Comparison of ENCODE assay signal across 8 cellular contexts in the genomic region with DNA sequence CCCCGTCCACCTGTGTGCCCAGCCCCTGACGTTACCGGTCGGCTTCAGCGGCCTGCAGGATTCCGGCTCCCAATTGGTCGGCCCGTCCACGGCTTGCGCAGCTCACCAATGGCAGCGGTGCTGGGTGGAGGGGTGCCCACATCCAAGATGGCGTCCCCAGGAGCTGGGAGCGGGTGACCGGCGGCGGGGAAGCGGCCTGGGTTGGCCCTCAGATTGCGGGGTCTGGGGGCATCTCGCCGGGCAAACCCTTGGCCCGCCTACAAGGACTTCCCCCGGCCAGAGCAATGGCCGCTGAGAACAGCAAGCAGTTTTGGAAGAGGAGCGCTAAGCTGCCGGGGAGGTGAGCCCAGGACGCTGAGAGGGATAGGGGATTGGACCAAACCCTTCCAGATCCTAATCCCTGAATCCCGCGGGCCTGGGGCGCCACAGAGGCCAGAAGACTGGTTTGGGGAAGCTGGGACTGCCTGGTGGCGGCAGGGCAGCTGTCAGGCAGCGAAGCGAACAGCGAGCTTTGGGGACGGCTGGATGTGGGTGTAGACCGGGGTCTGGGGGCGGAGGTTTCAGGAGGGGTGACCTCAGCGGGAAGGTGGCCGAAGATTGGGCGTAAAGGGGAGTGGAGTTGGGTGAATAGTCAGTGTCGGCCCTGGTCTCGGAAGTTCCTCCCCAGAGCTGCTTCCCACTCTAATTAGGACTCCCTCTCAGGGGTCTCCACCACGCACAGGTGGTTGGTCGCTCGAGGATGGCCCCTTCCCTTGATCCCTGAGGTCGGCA. TPM values are rescaled to one million over a fixed set of nuclear protein-coding genes. Genes with fewer than 3 reads are reported as not detected.
DNase-seq lines count a peak whose midpoint lies in the region; ATAC-seq, FAIRE-seq and TF ChIP-seq lines count a peak whose summit lies in the region.

Gene TBC1D22B (plus strand): TSS at position 139 of the 771 bp plus-strand sequence. CDS start 146 bp downstream, at position 285.
Gene TMEM217 (minus strand): TSS at position 511 of the 771 bp plus-strand sequence. CDS start 39,114 bp downstream, outside the sequence.

- TF ChIP-seq CTCF in astrocyte (IDR thresholded peaks at IDR 0.05; ENCODE audit: insufficient read depth, low read depth, low read length) (no peak), vagina (IDR thresholded peaks at IDR 0.05) (no peak)

- no peaks in the 10 kb centered on the region for H3K9me3 Mint-ChIP-seq in astrocyte (ENCODE audit: unreplicated experiment)

- H3K27me3 Mint-ChIP-seq in astrocyte (ENCODE audit: low read depth, unreplicated experiment): no peaks in the 10 kb centered on the region

- ATAC-seq in HG02973 (IDR thresholded peaks at IDR 0.05; ENCODE audit: unreplicated experiment) (peak; percentile 94), right cardiac atrium (peak; percentile 100)

- intact Hi-C loops in right cardiac atrium (cut with DNase I): no loop called here
- intact Hi-C loops in vagina (cut with DNase I): no loop called here

- H3K9me3 ChIP-seq in astrocyte (ENCODE audit: insufficient read depth, low read depth, low read length) (no peaks in the 10 kb centered on the region), right cardiac atrium (ENCODE audit: control insufficient read depth, low read length) (no peaks in the 10 kb centered on the region), vagina (no peaks in the 10 kb centered on the region)

- H3K4me3 ChIP-seq in astrocyte (ENCODE audit: insufficient read depth, low read depth, low read length) (peak within 1 kb of the TSS; percentile 98), right cardiac atrium (ENCODE audit: low read length) (peak within 1 kb of the TSS; percentile 87), vagina (peak within 1 kb of the TSS; percentile 64 to 80)

- DNase-seq in GM18507 (ENCODE audit: extremely low spot score, insufficient read length, low read depth) (peak; percentile 99), NCI-H1930 (lab: John Stamatoyannopoulos, UW) (peak; percentile 90 to 92), T-helper 22 cell (ENCODE audit: low read depth) (peak; percentile 91), astrocyte (ENCODE audit: low read depth) (peak; percentile 88), right cardiac atrium (peak; percentile 96 to 98 (median 98)), putamen (ENCODE audit: low spot score) (peak; percentile 95), vagina (ENCODE audit: extremely low spot score in 2 of 2) (peak; percentile 98)

- H3K36me3 ChIP-seq in astrocyte (ENCODE audit: insufficient read depth, low read length) (no peaks in the 10 kb centered on the region), vagina (no peaks in the 10 kb centered on the region)

- peaks cover 50% of the 10 kb centered on the region for H3K79me2 ChIP-seq in astrocyte (ENCODE audit: insufficient read depth, low read length)

- H3K27me3 ChIP-seq in astrocyte (ENCODE audit: insufficient read depth, low read length) (no peaks in the 10 kb centered on the region), right cardiac atrium (ENCODE audit: control insufficient read depth, insufficient read depth) (no peaks in the 10 kb centered on the region), vagina (no peaks in the 10 kb centered on the region)

- H3K4me1 ChIP-seq in astrocyte (ENCODE audit: insufficient read depth, low read length): peaks cover 11% of the 10 kb centered on the region
- peaks cover 2% of the 10 kb centered on the region for H3K4me1 ChIP-seq in right cardiac atrium (ENCODE audit: control insufficient read depth, insufficient read depth, low read length)
- peaks cover 46% of the 10 kb centered on the region for H3K4me1 ChIP-seq in vagina

- H3K4me1 Mint-ChIP-seq in astrocyte (ENCODE audit: low read depth, unreplicated experiment): peaks cover 11% of the 10 kb centered on the region

- no peaks in the 10 kb centered on the region for H4K20me1 ChIP-seq in astrocyte (ENCODE audit: insufficient read depth, low read length)

- peak within 1 kb of the TSS; percentile 91 for H2AFZ ChIP-seq in astrocyte (ENCODE audit: low read depth, low read length)

- FAIRE-seq in GM18507 (lab: Jason Lieb, UNC) (peak; percentile 99), astrocyte (lab: Jason Lieb, UNC) (peak; percentile 83)

- peak within 1 kb of the TSS; percentile 84 for H3K4me2 ChIP-seq in astrocyte (ENCODE audit: low read length)

- peak within 1 kb of the TSS; percentile 100 for H3K9ac ChIP-seq in astrocyte (ENCODE audit: low read length)

- under 1% methylated on average over 45 of the region's 45 CpGs for WGBS in right cardiac atrium

- peak in 1 of 2 donors; percentile 34 for TF ChIP-seq POLR2A in vagina (IDR thresholded peaks at IDR 0.05)

- peak within 1 kb of the TSS; percentile 59 for H3K27ac Mint-ChIP-seq in astrocyte (ENCODE audit: unreplicated experiment)

- H3K27ac ChIP-seq in astrocyte (ENCODE audit: low read depth, low read length) (peak within 1 kb of the TSS; percentile 96), right cardiac atrium (ENCODE audit: low read length) (peak within 1 kb of the TSS; percentile 80), vagina (peak within 1 kb of the TSS; percentile 77)

- H3K36me3 Mint-ChIP-seq in astrocyte (ENCODE audit: low read depth, unreplicated experiment): no peaks in the 10 kb centered on the region

- peak within 1 kb of the TSS; percentile 87 for H3K4me3 Mint-ChIP-seq in astrocyte (ENCODE audit: unreplicated experiment)

RNA-seq across cellular contexts. Expression of gene TBC1D22B, which starts in this region (rescaled TPM):
- total RNA-seq in astrocyte (10.5 and 10.8 TPM in 2 replicates), right cardiac atrium (1 to 10 TPM; 6.4 to 9.2 (median 7.7) TPM), vagina (12.5 TPM)
- polyA plus RNA-seq in right cardiac atrium: 4.6 TPM

RNA-seq across cellular contexts. Expression of gene TMEM217, which starts in this region (rescaled TPM):
- 7.3 and 8.2 TPM in 2 replicates for total RNA-seq in astrocyte
- total RNA-seq in right cardiac atrium: 1 to 10 TPM in 1 of 4 donors, under 1 TPM in 1, not detected in 2; 0.15 to 1.0 TPM
- polyA plus RNA-seq in right cardiac atrium: 0.16 TPM
- not detected for total RNA-seq in vagina

Comparison
In these comparisons a context has a peak if more than half of its experiments do, and no peak if none do; other contexts are left out.
1. Peak in every context shown above with its lines: DNase-seq, ATAC-seq, H3K4me3 ChIP-seq and H3K27ac ChIP-seq.